Comparison of ENCODE assay signal across 10 cellular contexts in the genomic region with DNA sequence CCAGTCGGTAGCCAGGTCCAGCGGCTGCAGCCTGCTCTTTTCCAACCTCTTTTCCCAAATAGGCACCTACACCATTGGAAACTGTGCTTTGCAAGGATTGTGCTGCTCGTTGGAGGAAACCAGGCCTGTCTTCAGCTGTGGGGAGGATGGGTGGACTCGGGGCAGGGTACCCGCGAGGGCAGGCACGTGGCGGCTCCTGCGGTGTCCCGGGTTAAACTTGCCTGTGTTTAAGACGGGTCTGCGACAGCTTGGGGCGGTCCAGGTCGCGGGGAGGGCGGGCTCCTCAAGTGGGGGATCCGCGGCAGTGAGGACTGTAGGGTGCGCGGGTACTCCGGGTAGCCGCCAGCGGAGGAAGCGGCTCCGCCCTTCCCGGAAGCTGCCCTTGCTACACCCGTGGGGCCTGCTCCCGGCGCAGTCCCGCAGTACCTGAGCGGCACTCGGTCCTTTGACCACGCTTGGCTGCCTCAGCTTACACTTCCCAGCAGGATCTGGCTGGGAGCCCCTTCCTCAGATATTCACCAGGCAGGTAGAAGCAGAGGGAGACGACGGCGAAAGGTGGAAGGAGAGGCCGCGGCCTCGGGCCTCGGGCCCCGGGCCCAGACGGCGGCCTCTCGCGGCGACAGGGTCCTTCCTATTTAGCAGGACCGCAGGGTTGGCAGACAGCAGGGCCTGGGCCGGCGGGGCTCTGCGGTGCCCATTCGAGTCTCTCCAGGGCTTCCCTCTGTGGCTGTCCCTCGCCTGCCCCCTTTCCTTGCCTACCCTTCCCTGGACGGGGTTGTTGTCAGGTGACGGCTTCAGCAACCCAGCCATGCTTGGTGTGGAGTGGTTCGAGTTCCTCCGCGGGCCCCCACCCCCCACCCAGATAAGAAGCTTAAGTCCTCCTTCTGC. TPM values are rescaled to one million over a fixed set of nuclear protein-coding genes. Genes with fewer than 3 reads are reported as not detected.
DNase-seq lines count a peak whose midpoint lies in the region; ATAC-seq and TF ChIP-seq lines count a peak whose summit lies in the region.
"Had no signal": no experiment of that assay in that cellular context is flagged by ENCODE, and none has a peak within 500 bp of the region (broad histone marks: within the 10 kb centered on the region; RNA-seq: fewer than 3 reads in every experiment).

No MANE protein-coding gene starts in this region.

- WGBS in suprapubic skin: 10% methylated on average over 36 of the region's 57 CpGs

- peaks cover 17% of the 10 kb centered on the region for H3K4me1 Mint-ChIP-seq in activated naive CD4-positive, alpha-beta T cell treated with anti-CD3 and anti-CD28 coated beads, Interleukin-2, amount 10 ng/mL, durations not matched to agents 7 days and 5 days

- TF ChIP-seq EP300 in suprapubic skin (IDR thresholded peaks at IDR 0.05): no peak

- ATAC-seq in left lung (peak; percentile 61), foreskin keratinocyte (no peak)

- no peak for DNase-seq in activated naive CD4-positive, alpha-beta T cell treated with anti-CD3 and anti-CD28 coated beads, Interleukin-2, amount 10 ng/mL, durations not matched to agents 7 days and 5 days
- no peak for DNase-seq in activated naive CD4-positive, alpha-beta T cell (lab: John Stamatoyannopoulos, UW)
- DNase-seq in left lung: peak; percentile 57 to 87
- DNase-seq in suprapubic skin (ENCODE audit: low spot score in 2 of 2): peak in 1 of 2 donors; percentile 60
- no peak for DNase-seq in foreskin keratinocyte
- no peak for DNase-seq in NCI-H446 (lab: John Stamatoyannopoulos, UW)
- DNase-seq in activated T-cell treated with anti-CD3 and anti-CD28 coated beads, Interleukin-2, amount 50 U/mL, for 48 hours: no peak
- DNase-seq: NCI-H526 treated with DMSO at 0.1 percent for 48 hours had no signal

- peak overlapping the region; percentile 24 for H3K27ac Mint-ChIP-seq in activated naive CD4-positive, alpha-beta T cell treated with anti-CD3 and anti-CD28 coated beads, Interleukin-2, amount 10 ng/mL, durations not matched to agents 7 days and 5 days

- TF ChIP-seq POLR2A in suprapubic skin (IDR thresholded peaks at IDR 0.05): no peak

- TF ChIP-seq CTCF in VCaP (conservative IDR thresholded peaks at IDR 0.05) (no peak), left lung (IDR thresholded peaks at IDR 0.05) (no peak), suprapubic skin (IDR thresholded peaks at IDR 0.05) (no peak), foreskin keratinocyte (conservative IDR thresholded peaks at IDR 0.05) (no peak)

- H3K4me3 ChIP-seq in left lung: peak overlapping the region; percentile 11 to 38
- peak overlapping the region; percentile 35 for H3K4me3 ChIP-seq in suprapubic skin

- intact Hi-C loops in left lung (cut with DNase I): no loop called here

- no peaks in the 10 kb centered on the region for H3K36me3 ChIP-seq in left lung
- H3K36me3 ChIP-seq in suprapubic skin: no peaks in the 10 kb centered on the region

- H3K27me3 Mint-ChIP-seq in activated naive CD4-positive, alpha-beta T cell treated with anti-CD3 and anti-CD28 coated beads, Interleukin-2, amount 10 ng/mL, durations not matched to agents 7 days and 5 days: peaks cover 96% of the 10 kb centered on the region

- peaks cover 88 to 100% of the 10 kb centered on the region in 2 donors for H3K27me3 ChIP-seq in left lung
- H3K27me3 ChIP-seq in suprapubic skin: peaks cover 96% of the 10 kb centered on the region
- peaks cover 88% of the 10 kb centered on the region for H3K27me3 ChIP-seq in foreskin keratinocyte

- H3K4me1 ChIP-seq in left lung: peaks cover 0 to 35% of the 10 kb centered on the region in 2 donors
- peaks cover 47% of the 10 kb centered on the region for H3K4me1 ChIP-seq in suprapubic skin
- no peaks in the 10 kb centered on the region for H3K4me1 ChIP-seq in foreskin keratinocyte

- H3K36me3 Mint-ChIP-seq in activated naive CD4-positive, alpha-beta T cell treated with anti-CD3 and anti-CD28 coated beads, Interleukin-2, amount 10 ng/mL, durations not matched to agents 7 days and 5 days: peaks cover 15% of the 10 kb centered on the region

- H3K4me3 Mint-ChIP-seq in activated naive CD4-positive, alpha-beta T cell treated with anti-CD3 and anti-CD28 coated beads, Interleukin-2, amount 10 ng/mL, durations not matched to agents 7 days and 5 days: no peak overlapping the region

- H3K27ac ChIP-seq in VCaP (peak overlapping the region; percentile 100), left lung (peak overlapping the region; percentile 58 to 84), suprapubic skin (no peak overlapping the region), foreskin keratinocyte (no peak overlapping the region)

- CTCF ChIA-PET in activated naive CD4-positive, alpha-beta T cell treated with anti-CD3 and anti-CD28 coated beads, Interleukin-2, amount 10 ng/mL, durations not matched to agents 7 days and 5 days (lab: Charles Lee): no interaction called here

- peaks cover 6% of the 10 kb centered on the region for H3K9me3 Mint-ChIP-seq in activated naive CD4-positive, alpha-beta T cell treated with anti-CD3 and anti-CD28 coated beads, Interleukin-2, amount 10 ng/mL, durations not matched to agents 7 days and 5 days

- H3K9me3 ChIP-seq in left lung (no peaks in the 10 kb centered on the region), suprapubic skin (no peaks in the 10 kb centered on the region)

RNA-seq across cellular contexts. Expression of a gene that starts 2.9 kb away (rescaled TPM):
- 1 to 10 TPM; 3.2 to 7.1 TPM for total RNA-seq in left lung
- total RNA-seq in suprapubic skin: 1 to 10 TPM in 2 of 4 donors, under 1 TPM in 2; 0.18 to 9.5 (median 1.1) TPM
- total RNA-seq in foreskin keratinocyte: not detected in 2 replicates
- not detected in 2 replicates for polyA plus RNA-seq in foreskin keratinocyte
- total RNA-seq: T-helper 2 cell treated with Interferon-gamma antibody and Interleukin-4, amounts not matched to agents 100 ng/mL and 5 ng/mL, for 36 hours had no signal

RNA-seq across cellular contexts. Expression of a gene that starts 3.3 kb away (rescaled TPM):
- 10 to 100 TPM; 30.2 to 33.6 TPM for total RNA-seq in left lung
- total RNA-seq in suprapubic skin: 10 to 100 TPM in 2 of 4 donors, 1 to 10 TPM in 2; 4.8 to 14.4 (median 8.3) TPM
- not detected in 2 replicates for total RNA-seq in foreskin keratinocyte
- polyA plus RNA-seq in foreskin keratinocyte: not detected in 2 replicates
- total RNA-seq: T-helper 2 cell treated with Interferon-gamma antibody and Interleukin-4, amounts not matched to agents 100 ng/mL and 5 ng/mL, for 36 hours had no signal

Comparison
In these comparisons a context has a peak if more than half of its experiments do, and no peak if none do; other contexts are left out.
1. DNase-seq: peak in left lung (2 of 2); none in activated naive CD4-positive, alpha-beta T cell treated with anti-CD3 and anti-CD28 coated beads, Interleukin-2, amount 10 ng/mL, durations not matched to agents 7 days and 5 days (single experiment), activated naive CD4-positive, alpha-beta T cell (0 of 4), foreskin keratinocyte (0 of 2), NCI-H446 (0 of 2) and activated T-cell treated with anti-CD3 and anti-CD28 coated beads, Interleukin-2, amount 50 U/mL, for 48 hours (0 of 2).
2. H3K27ac ChIP-seq: peak in VCaP (single experiment) and left lung (2 of 2); none in suprapubic skin (single experiment) and foreskin keratinocyte (single experiment).